In genomic region chr6:141133836-141134235, GRCh38 we compare ENCODE assay signal across 1 cellular context.
TF ChIP-seq lines count a peak whose summit lies in the region.

No MANE protein-coding gene starts in this region.

TF ChIP-seq in K562, 482 proteins besides CTCF, POLR2A, EP300 and RAD21 (continued from another document):
- TF ChIP-seq ZNF592 (IDR thresholded peaks at IDR 0.05) (no peak), SNAPC5 (CRISPR knock-in tag; IDR thresholded peaks at IDR 0.05) (no peak), FUS (optimal IDR thresholded peaks at IDR 0.05; ENCODE audit: low read depth, low read length) (no peak), NFIC (IDR thresholded peaks at IDR 0.05) (peak; percentile 27; the same call in 1 of the 2 replicates), KAT2B (IDR thresholded peaks at IDR 0.05; ENCODE audit: low read depth, low read length) (no peak)
- TF ChIP-seq, protein P1, sequence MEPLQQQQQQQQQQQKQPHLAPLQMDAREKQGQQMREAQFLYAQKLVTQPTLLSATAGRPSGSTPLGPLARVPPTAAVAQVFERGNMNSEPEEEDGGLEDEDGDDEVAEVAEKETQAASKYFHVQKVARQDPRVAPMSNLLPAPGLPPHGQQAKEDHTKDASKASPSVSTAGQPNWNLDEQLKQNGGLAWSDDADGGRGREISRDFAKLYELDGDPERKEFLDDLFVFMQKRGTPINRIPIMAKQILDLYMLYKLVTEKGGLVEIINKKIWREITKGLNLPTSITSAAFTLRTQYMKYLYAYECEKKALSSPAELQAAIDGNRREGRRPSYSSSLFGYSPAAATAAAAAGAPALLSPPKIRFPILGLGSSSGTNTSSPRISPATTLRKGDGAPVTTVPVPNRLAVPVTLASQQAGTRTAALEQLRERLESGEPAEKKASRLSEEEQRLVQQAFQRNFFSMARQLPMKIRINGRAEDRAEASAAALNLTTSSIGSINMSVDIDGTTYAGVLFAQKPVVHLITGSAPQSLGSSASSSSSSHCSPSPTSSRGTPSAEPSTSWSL (CRISPR knock-in tag; IDR thresholded peaks at IDR 0.05; ENCODE audit: borderline replicate concordance), result no peak
